ENCODE assay signal across 8 cellular contexts in the genomic region with DNA sequence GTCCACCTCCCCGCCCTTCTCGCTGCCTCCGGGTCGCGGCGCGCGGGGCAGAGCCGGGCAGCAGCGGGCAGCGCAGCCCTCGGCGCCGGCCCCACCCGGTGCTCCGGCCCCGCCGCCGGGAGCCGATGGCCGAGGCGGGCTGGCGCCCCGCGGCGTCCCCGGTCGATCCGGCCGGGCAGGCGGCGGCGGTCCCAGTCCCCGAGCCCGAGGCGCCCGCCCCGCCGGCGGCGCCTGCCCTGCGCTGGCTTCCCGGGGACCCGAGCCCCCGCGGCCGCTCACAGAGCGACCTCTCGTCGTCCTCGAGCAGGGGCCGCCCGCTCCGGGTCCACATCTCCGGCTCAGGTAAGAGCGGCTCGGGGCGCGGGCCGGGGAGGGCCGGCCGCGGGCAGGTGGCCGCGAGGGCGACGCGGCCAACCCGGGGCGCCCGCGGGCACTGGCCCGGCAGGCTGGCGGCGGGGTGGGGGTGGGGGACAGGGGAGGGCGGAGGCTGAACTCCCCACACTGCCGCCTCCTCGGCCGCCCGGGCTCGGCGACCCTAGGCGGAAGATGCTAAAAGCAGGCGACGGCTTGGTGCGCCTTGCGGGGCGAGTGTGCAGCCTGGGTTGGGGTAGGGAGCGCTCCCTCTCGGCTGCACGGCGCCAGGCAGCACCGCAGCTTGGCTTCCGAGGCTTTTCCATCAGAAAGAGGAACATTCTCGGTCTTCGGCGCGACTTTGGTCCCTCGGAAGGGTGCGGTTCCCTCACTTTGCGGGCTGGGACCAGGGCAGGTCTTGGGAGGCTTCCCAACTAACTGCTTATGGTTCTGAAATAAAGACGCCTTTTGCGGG. TPM values are rescaled to one million over a fixed set of nuclear protein-coding genes. Genes with fewer than 3 reads are reported as not detected.
A peak's percentile ranks its signal among the peaks of the same experiment; 100 is the strongest.
DNase-seq lines count a peak whose midpoint lies in the region; ATAC-seq and TF ChIP-seq lines count a peak whose summit lies in the region.

No MANE protein-coding gene starts in this region.

- H3K4me1 ChIP-seq in sigmoid colon = peaks cover 0 to 15% (median 9%) of the 10 kb centered on the region in 4 donors

- DNase-seq in ELF-1 (ENCODE audit: low read depth, low spot score) (peak; percentile 75), KG1 (lab: John Stamatoyannopoulos, UW) (peak; percentile 57), T-helper 22 cell (ENCODE audit: low read depth) (peak; percentile 45), astrocyte of the cerebellum (ENCODE audit: low read depth) (peak; percentile 18), hypothalamus (lab: John Stamatoyannopoulos, UW) (peak in 35 of 51 donors; percentile 2 to 53 (median 17)), sigmoid colon (peak; percentile 79), cortex of kidney (lab: John Stamatoyannopoulos, UW) (no peak)

- no peaks in the 10 kb centered on the region for H3K27me3 ChIP-seq in sigmoid colon

- ATAC-seq in GM21737 (IDR thresholded peaks at IDR 0.05; ENCODE audit: unreplicated experiment) = peak; percentile 56

- in situ Hi-C loops in astrocyte of the cerebellum (cut with HindIII; ENCODE audit: low sequenced_read_pairs) = no loop called here

- no peak for TF ChIP-seq POLR2A in sigmoid colon (IDR thresholded peaks at IDR 0.05)

- H3K9me3 ChIP-seq in sigmoid colon = no peaks in the 10 kb centered on the region

- intact Hi-C loops in sigmoid colon (cut with DNase I) = no loop called here

- TF ChIP-seq CTCF in astrocyte of the cerebellum (IDR thresholded peaks at IDR 0.05; ENCODE audit: low read depth, low read length, missing control alignments) = peak; percentile 64
- peak in 1 of 4 experiments; percentile 29 for TF ChIP-seq CTCF in sigmoid colon (IDR thresholded peaks at IDR 0.05)

- 0 to 1% methylated on average over 103 of the region's 103 CpGs for WGBS in sigmoid colon, 2 donors

- H3K4me3 ChIP-seq in astrocyte of the cerebellum (ENCODE audit: low read depth, low read length) = peak overlapping the region; percentile 46
- H3K4me3 ChIP-seq in sigmoid colon = peak overlapping the region; percentile 37 to 64 (median 59)

- TF ChIP-seq EP300 in sigmoid colon (IDR thresholded peaks at IDR 0.05) = no peak

- H3K27ac ChIP-seq in sigmoid colon = peak overlapping the region; percentile 50 to 69 (median 64)

- H3K36me3 ChIP-seq in sigmoid colon = no peaks in the 10 kb centered on the region

RNA-seq across cellular contexts. Expression of a gene that starts 25.6 kb away (rescaled TPM):
- 10 to 100 TPM; 14.9 to 24.3 (median 19.7) TPM for total RNA-seq in sigmoid colon
- polyA plus RNA-seq in sigmoid colon = 10 to 100 TPM; 16.2 to 51.4 (median 22.7) TPM
